ENCODE assay signal across 13 cellular contexts in the genomic region with DNA sequence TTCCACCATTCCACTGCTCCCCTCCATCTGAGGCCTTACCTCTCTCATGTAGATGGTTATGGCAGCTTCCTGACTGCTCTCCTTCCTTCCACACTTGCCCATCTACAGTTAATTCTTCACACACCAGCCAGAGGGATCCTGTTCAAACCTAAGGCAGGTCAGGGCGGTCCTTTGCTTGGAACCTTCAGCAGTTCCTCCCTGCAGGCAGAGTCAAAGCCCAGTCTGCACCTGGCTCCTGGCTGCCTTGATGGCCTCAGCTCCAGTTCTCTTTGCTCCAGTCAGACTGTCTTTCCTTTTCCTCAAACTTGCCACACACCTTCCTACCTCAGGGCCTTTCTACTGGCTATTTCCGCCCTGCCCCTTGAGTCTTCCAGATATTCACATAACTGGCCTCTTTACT. TPM values are rescaled to one million over a fixed set of nuclear protein-coding genes. Genes with fewer than 3 reads are reported as not detected.
DNase-seq lines count a peak whose midpoint lies in the region; ATAC-seq and TF ChIP-seq lines count a peak whose summit lies in the region.
"Had no signal": no experiment of that assay in that cellular context is flagged by ENCODE, and none has a peak within 500 bp of the region (broad histone marks: within the 10 kb centered on the region; RNA-seq: fewer than 3 reads in every experiment).

No MANE protein-coding gene starts in this region.

- no peaks in the 10 kb centered on the region for H3K9me3 Mint-ChIP-seq in activated CD4-positive, alpha-beta T cell treated with anti-CD3 and anti-CD28 coated beads for 36 hours (ENCODE audit: low read depth)
- no peaks in the 10 kb centered on the region for H3K9me3 Mint-ChIP-seq in activated T-helper 1 cell treated with anti-CD3 and anti-CD28 coated beads, Interleukin-12 subunit alpha, Interleukin-12 subunit beta, Interleukin-2, Interleukin-4 antibody, amounts not matched to agents 30 ng/mL and 10 ng/mL and 1 ng/mL, durations not matched to agents 14 hours and 24 hours and 36 hours

- peak; percentile 25 for DNase-seq in activated CD4-positive, alpha-beta T cell treated with anti-CD3 and anti-CD28 coated beads for 36 hours
- DNase-seq in activated CD4-positive, alpha-beta T cell treated with anti-CD3 and anti-CD28 coated beads, Interleukin-2, amount 50 U/mL, for 48 hours, result no peak
- DNase-seq in activated T-helper 1 cell treated with anti-CD3 and anti-CD28 coated beads, Interleukin-12 subunit alpha, Interleukin-12 subunit beta, Interleukin-2, Interleukin-4 antibody, amounts not matched to agents 30 ng/mL and 10 ng/mL and 1 ng/mL, durations not matched to agents 14 hours and 24 hours and 36 hours (ENCODE audit: low spot score), result no peak
- DNase-seq in NCI-H1048 (lab: John Stamatoyannopoulos, UW) (no peak), MV-4-11 (lab: John Stamatoyannopoulos, UW) (no peak)
- DNase-seq: activated effector memory CD4-positive, alpha-beta T cell treated with Interleukin-2 at 50 U/mL for 16 hours; DMS79; H7; tibial artery had no signal

- H3K27me3 Mint-ChIP-seq in activated CD4-positive, alpha-beta T cell treated with anti-CD3 and anti-CD28 coated beads for 36 hours, result no peaks in the 10 kb centered on the region
- peaks cover 14% of the 10 kb centered on the region for H3K27me3 Mint-ChIP-seq in activated T-helper 1 cell treated with anti-CD3 and anti-CD28 coated beads, Interleukin-12 subunit alpha, Interleukin-12 subunit beta, Interleukin-2, Interleukin-4 antibody, amounts not matched to agents 30 ng/mL and 10 ng/mL and 1 ng/mL, durations not matched to agents 14 hours and 24 hours and 36 hours (ENCODE audit: insufficient read depth)

- no peaks in the 10 kb centered on the region for H3K9me3 ChIP-seq in HEK293 (ENCODE audit: control insufficient read depth, insufficient read depth, low read depth, low read length)
- H3K9me3 ChIP-seq in parathyroid adenoma (ENCODE audit: control insufficient read depth, low read length), result no peaks in the 10 kb centered on the region
- H3K9me3 ChIP-seq: SJSA1, tibial artery had no signal

- H3K27ac ChIP-seq in HEK293 (ENCODE audit: extremely low read depth, low read depth, low read length), result no peak overlapping the region
- H3K27ac ChIP-seq in parathyroid adenoma, result peak overlapping the region; percentile 59
- H3K27ac ChIP-seq: SJSA1, tibial artery had no signal

- peaks cover 7% of the 10 kb centered on the region for H3K36me3 Mint-ChIP-seq in activated CD4-positive, alpha-beta T cell treated with anti-CD3 and anti-CD28 coated beads for 36 hours (ENCODE audit: low read depth)
- H3K36me3 Mint-ChIP-seq in activated T-helper 1 cell treated with anti-CD3 and anti-CD28 coated beads, Interleukin-12 subunit alpha, Interleukin-12 subunit beta, Interleukin-2, Interleukin-4 antibody, amounts not matched to agents 30 ng/mL and 10 ng/mL and 1 ng/mL, durations not matched to agents 14 hours and 24 hours and 36 hours (ENCODE audit: low read depth), result peaks cover 2% of the 10 kb centered on the region

- H3K4me3 ChIP-seq in HEK293 (ENCODE audit: low read depth, low read length) (no peak overlapping the region), parathyroid adenoma (ENCODE audit: low read depth, low read length) (peak overlapping the region; percentile 63)
- H3K4me3 ChIP-seq: SJSA1, tibial artery had no signal

- H2AFZ ChIP-seq in parathyroid adenoma, result peak overlapping the region; percentile 76

- H3K27ac Mint-ChIP-seq in activated CD4-positive, alpha-beta T cell treated with anti-CD3 and anti-CD28 coated beads for 36 hours, result peak overlapping the region; percentile 98
- H3K27ac Mint-ChIP-seq in activated T-helper 1 cell treated with anti-CD3 and anti-CD28 coated beads, Interleukin-12 subunit alpha, Interleukin-12 subunit beta, Interleukin-2, Interleukin-4 antibody, amounts not matched to agents 30 ng/mL and 10 ng/mL and 1 ng/mL, durations not matched to agents 14 hours and 24 hours and 36 hours, result peak overlapping the region; percentile 18

- intact Hi-C loops in activated CD4-positive, alpha-beta T cell treated with anti-CD3 and anti-CD28 coated beads for 36 hours (cut with DNase I, micrococcal nuclease), result loop anchor here (1.0 to 10.0 kb wide), 5 partner anchors 28 to 431 kb away; no protein-coding TSS in a partner anchor
- intact Hi-C loops in activated T-helper 1 cell treated with anti-CD3 and anti-CD28 coated beads, Interleukin-12 subunit alpha, Interleukin-12 subunit beta, Interleukin-2, Interleukin-4 antibody, amounts not matched to agents 30 ng/mL and 10 ng/mL and 1 ng/mL, durations not matched to agents 14 hours and 24 hours and 36 hours (cut with micrococcal nuclease), result loop anchor here (2.0 kb wide), 1 partner anchor 15 kb away; no protein-coding TSS in a partner anchor

- no peak for ATAC-seq in activated CD4-positive, alpha-beta T cell treated with anti-CD3 and anti-CD28 coated beads for 36 hours
- no peak for ATAC-seq in HG03354 (IDR thresholded peaks at IDR 0.05; ENCODE audit: poor library complexity, severe bottlenecking, unreplicated experiment)

- H3K36me3 ChIP-seq in HEK293 (ENCODE audit: control insufficient read depth in 2 of 2, insufficient read depth in 1 of 2, low read length in 2 of 2), result no peaks in the 10 kb centered on the region
- H3K36me3 ChIP-seq in parathyroid adenoma (ENCODE audit: control insufficient read depth, insufficient read depth, low read length), result no peaks in the 10 kb centered on the region
- H3K36me3 ChIP-seq: SJSA1, tibial artery had no signal

- peak overlapping the region; percentile 76 for H3K4me3 Mint-ChIP-seq in activated CD4-positive, alpha-beta T cell treated with anti-CD3 and anti-CD28 coated beads for 36 hours
- H3K4me3 Mint-ChIP-seq in activated T-helper 1 cell treated with anti-CD3 and anti-CD28 coated beads, Interleukin-12 subunit alpha, Interleukin-12 subunit beta, Interleukin-2, Interleukin-4 antibody, amounts not matched to agents 30 ng/mL and 10 ng/mL and 1 ng/mL, durations not matched to agents 14 hours and 24 hours and 36 hours, result peak overlapping the region; percentile 21

- peaks cover 74% of the 10 kb centered on the region for H3K4me1 Mint-ChIP-seq in activated CD4-positive, alpha-beta T cell treated with anti-CD3 and anti-CD28 coated beads for 36 hours
- peaks cover 49% of the 10 kb centered on the region for H3K4me1 Mint-ChIP-seq in activated T-helper 1 cell treated with anti-CD3 and anti-CD28 coated beads, Interleukin-12 subunit alpha, Interleukin-12 subunit beta, Interleukin-2, Interleukin-4 antibody, amounts not matched to agents 30 ng/mL and 10 ng/mL and 1 ng/mL, durations not matched to agents 14 hours and 24 hours and 36 hours (ENCODE audit: low read depth)

- CTCF ChIA-PET in activated CD4-positive, alpha-beta T cell treated with anti-CD3 and anti-CD28 coated beads for 36 hours (lab: Charles Lee), result interaction anchor here (0.6 to 3.1 kb wide), 9 partner anchors 10 to 425 kb away, joined by 3 to 14 read pairs (median 4); a partner anchor contains a TSS
- CTCF ChIA-PET in HEK293 (lab: Yijun Ruan, JAX), result interaction anchor here (1.2 to 1.6 kb wide), 2 partner anchors 12 to 391 kb away, joined by 3 read pairs; no protein-coding TSS in a partner anchor

- peaks cover 13% of the 10 kb centered on the region for H3K4me1 ChIP-seq in HEK293 (ENCODE audit: control insufficient read depth, insufficient read depth, low read length)
- H3K4me1 ChIP-seq in parathyroid adenoma, result peaks cover 13% of the 10 kb centered on the region
- H3K4me1 ChIP-seq: tibial artery had no signal

- no peaks in the 10 kb centered on the region for H3K27me3 ChIP-seq in parathyroid adenoma (ENCODE audit: control insufficient read depth, insufficient read depth, low read length)
- H3K27me3 ChIP-seq: SJSA1, tibial artery had no signal

- H3K9ac ChIP-seq in parathyroid adenoma, result no peak overlapping the region

- TF ChIP-seq CTCF in HEK293 (tag by site-specific recombination; IDR thresholded peaks at IDR 0.05) (no peak), parathyroid adenoma (IDR thresholded peaks at IDR 0.05) (no peak)

- H3K4me2 ChIP-seq in parathyroid adenoma (ENCODE audit: low read length), result peak overlapping the region; percentile 86

- no peaks in the 10 kb centered on the region for H3K79me2 ChIP-seq in parathyroid adenoma

- POLR2A ChIA-PET in activated CD4-positive, alpha-beta T cell treated with anti-CD3 and anti-CD28 coated beads for 36 hours (lab: Charles Lee), result interaction anchor here (0.5 to 0.7 kb wide), 2 partner anchors 29 to 321 kb away, joined by 3 read pairs; no protein-coding TSS in a partner anchor
- POLR2A ChIA-PET in HEK293 (lab: Yijun Ruan, JAX), result interaction anchor here (0.6 kb wide), 1 partner anchor 127 kb away, joined by 6 read pairs; no protein-coding TSS in a partner anchor

TF ChIP-seq in HEK293, 187 proteins besides CTCF, POLR2A, EP300 and RAD21:
- TF ChIP-seq, protein P1, sequence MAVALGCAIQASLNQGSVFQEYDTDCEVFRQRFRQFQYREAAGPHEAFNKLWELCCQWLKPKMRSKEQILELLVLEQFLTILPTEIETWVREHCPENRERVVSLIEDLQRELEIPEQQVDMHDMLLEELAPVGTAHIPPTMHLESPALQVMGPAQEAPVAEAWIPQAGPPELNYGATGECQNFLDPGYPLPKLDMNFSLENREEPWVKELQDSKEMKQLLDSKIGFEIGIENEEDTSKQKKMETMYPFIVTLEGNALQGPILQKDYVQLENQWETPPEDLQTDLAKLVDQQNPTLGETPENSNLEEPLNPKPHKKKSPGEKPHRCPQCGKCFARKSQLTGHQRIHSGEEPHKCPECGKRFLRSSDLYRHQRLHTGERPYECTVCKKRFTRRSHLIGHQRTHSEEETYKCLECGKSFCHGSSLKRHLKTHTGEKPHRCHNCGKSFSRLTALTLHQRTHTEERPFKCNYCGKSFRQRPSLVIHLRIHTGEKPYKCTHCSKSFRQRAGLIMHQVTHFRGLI (tag by site-specific recombination; IDR thresholded peaks at IDR 0.05), result 0 out of 2 replicates have a peak, but pooled peaks have one; percentile 17
- TF ChIP-seq ZNF555 (tag by site-specific recombination; conservative IDR thresholded peaks at IDR 0.05), result no peak

RNA-seq across cellular contexts. Expression of a gene that starts 30.2 kb away (rescaled TPM):
- 10 to 100 TPM; 47.1 to 53.9 TPM for total RNA-seq in activated CD4-positive, alpha-beta T cell treated with anti-CD3 and anti-CD28 coated beads for 36 hours
- 62.7 TPM in 2 replicates for total RNA-seq in activated T-helper 1 cell treated with anti-CD3 and anti-CD28 coated beads, Interleukin-12 subunit alpha, Interleukin-12 subunit beta, Interleukin-2, Interleukin-4 antibody, amounts not matched to agents 30 ng/mL and 10 ng/mL and 1 ng/mL, durations not matched to agents 14 hours and 24 hours and 36 hours
